12 cellular contexts compared by ENCODE assay signal in genomic region chr12:98883231-98883630, GRCh38.
"Had no signal": no experiment of that assay in that cellular context is flagged by ENCODE, and none has a peak within 500 bp of the region (broad histone marks: within the 10 kb centered on the region; RNA-seq: fewer than 3 reads in every experiment).

No MANE protein-coding gene starts in this region.

- H3K27me3 ChIP-seq: esophagus muscularis mucosa, right atrium auricular region had no signal

- DNase-seq: activated CD4-positive, alpha-beta T cell treated with anti-CD3 and anti-CD28 coated beads, Interleukin-2, amount 50 U/mL, for 48 hours; activated naive CD4-positive, alpha-beta T cell treated with anti-CD3 and anti-CD28 coated beads for 36 hours; islet precursor cell; naive thymus-derived CD8-positive, alpha-beta T cell; stimulated activated CD4-positive, alpha-beta T cell treated with anti-CD3 and anti-CD28 coated beads, Interleukin-4, amount 100 ng/mL, for 4 hours; stimulated activated CD8-positive, alpha-beta memory T cell treated with anti-CD3 and anti-CD28 coated beads, Interleukin-4, amount 100 ng/mL, for 48 hours; stimulated activated naive CD8-positive, alpha-beta T cell treated with anti-CD3 and anti-CD28 coated beads, Interleukin-15, amount 100 ng/mL, for 72 hours had no signal

- H3K4me3 ChIP-seq: cardiac muscle cell, esophagus muscularis mucosa, right atrium auricular region, skin epidermis had no signal

- H3K27ac ChIP-seq: cardiac muscle cell, esophagus muscularis mucosa, right atrium auricular region, skin epidermis, VCaP had no signal
